Comparison of ENCODE assay signal across 34 cellular contexts in the genomic region with DNA sequence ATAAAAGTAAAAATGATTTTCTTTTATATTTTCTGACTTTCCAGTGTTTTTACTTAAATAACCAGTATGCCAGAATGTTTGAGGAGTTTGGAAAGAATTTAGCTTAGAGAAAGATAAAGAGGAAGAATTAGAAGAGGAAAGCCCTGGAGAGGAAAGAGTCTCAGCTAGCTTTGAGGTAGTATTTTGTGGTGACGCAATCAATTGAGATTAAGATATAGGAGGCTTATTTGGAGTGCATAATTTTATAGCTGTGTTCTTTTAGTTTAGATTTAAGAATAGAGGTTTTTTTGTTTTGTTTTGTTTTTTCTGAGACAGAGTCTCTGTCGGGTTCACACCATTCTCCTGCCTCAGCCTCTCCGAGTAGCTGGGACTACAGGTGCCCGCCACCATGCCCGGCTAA. TPM values are rescaled to one million over a fixed set of nuclear protein-coding genes. Genes with fewer than 3 reads are reported as not detected.
"Had no signal": no experiment of that assay in that cellular context is flagged by ENCODE, and none has a peak within 500 bp of the region (broad histone marks: within the 10 kb centered on the region; RNA-seq: fewer than 3 reads in every experiment).

No MANE protein-coding gene starts in this region.

- H3K4me3 Mint-ChIP-seq: activated naive CD4-positive, alpha-beta T cell treated with anti-CD3 and anti-CD28 coated beads, Interleukin-2, amount 10 ng/mL, durations not matched to agents 7 days and 5 days; activated T-helper 1 cell treated with anti-CD3 and anti-CD28 coated beads, Interleukin-12 subunit alpha, Interleukin-12 subunit beta, Interleukin-2, Interleukin-4 antibody, amounts not matched to agents 30 ng/mL and 10 ng/mL and 1 ng/mL, durations not matched to agents 14 hours and 24 hours and 36 hours; dendritic cell treated with granulocyte-macrophage colony-stimulating factor and Interleukin-4, amounts not matched to agents 40 ng/mL and 50 ng/mL, for 4 days; endodermal cell; neural crest cell; stimulated activated naive B cell treated with anti-CD40 and anti-IgM and Interleukin-4, amounts not matched to agents 10 μg/mL and 1 μg/mL and 100 μg/mL, for 72 hours; T-helper 2 cell treated with Interferon-gamma antibody and Interleukin-4, amounts not matched to agents 5 μg/mL and 100 μg/mL, for 36 hours had no signal

- ATAC-seq: esophagus mucosa; left colon; pancreas; stimulated activated naive B cell treated with anti-CD40 and anti-IgM and Interleukin-4, amounts not matched to agents 10 μg/mL and 1 μg/mL and 100 μg/mL, for 72 hours had no signal

- H3K9me3 ChIP-seq: pancreas, prostate gland, transverse colon had no signal

- H3K36me3 ChIP-seq: breast epithelium, pancreas, prostate gland, transverse colon had no signal

- H3K27me3 Mint-ChIP-seq: dendritic cell treated with granulocyte-macrophage colony-stimulating factor and Interleukin-4, amounts not matched to agents 40 ng/mL and 50 ng/mL, for 4 days had no signal

- H3K4me1 Mint-ChIP-seq: neural crest cell; stimulated activated naive B cell treated with anti-CD40 and anti-IgM and Interleukin-4, amounts not matched to agents 10 μg/mL and 1 μg/mL and 100 μg/mL, for 72 hours had no signal

- H3K4me3 ChIP-seq: breast epithelium, pancreas, prostate gland, smooth muscle cell, transverse colon had no signal

- H3K27me3 ChIP-seq: breast epithelium, pancreas, transverse colon had no signal

- H3K9me3 Mint-ChIP-seq: endodermal cell had no signal

- H3K27ac Mint-ChIP-seq: activated naive CD4-positive, alpha-beta T cell treated with anti-CD3 and anti-CD28 coated beads, Interleukin-2, amount 10 ng/mL, durations not matched to agents 7 days and 5 days; activated T-helper 1 cell treated with anti-CD3 and anti-CD28 coated beads, Interleukin-12 subunit alpha, Interleukin-12 subunit beta, Interleukin-2, Interleukin-4 antibody, amounts not matched to agents 30 ng/mL and 10 ng/mL and 1 ng/mL, durations not matched to agents 14 hours and 24 hours and 36 hours; dendritic cell treated with granulocyte-macrophage colony-stimulating factor and Interleukin-4, amounts not matched to agents 40 ng/mL and 50 ng/mL, for 4 days; endodermal cell; stimulated activated naive B cell treated with anti-CD40 and anti-IgM and Interleukin-4, amounts not matched to agents 10 μg/mL and 1 μg/mL and 100 μg/mL, for 72 hours; T-helper 2 cell treated with Interferon-gamma antibody and Interleukin-4, amounts not matched to agents 5 μg/mL and 100 μg/mL, for 36 hours had no signal

- DNase-seq: activated CD4-positive, alpha-beta T cell treated with anti-CD3 and anti-CD28 coated beads for 4 hours; activated CD4-positive, alpha-beta T cell treated with anti-CD3 and anti-CD28 coated beads, Interleukin-2, amount 50 U/mL, for 4 hours; activated effector memory CD4-positive, alpha-beta T cell treated with anti-CD3 and anti-CD28 coated beads, Interleukin-2, amount 50 U/mL, for 16 hours; activated naive CD4-positive, alpha-beta T cell treated with anti-CD3 and anti-CD28 coated beads, Interleukin-2, amount 10 ng/mL, durations not matched to agents 7 days and 5 days; amygdala; central memory CD4-positive, alpha-beta T cell; endodermal cell; foreskin fibroblast; head of caudate nucleus; hippocampal formation; kidney; left colon; mammary epithelial cell; nucleus accumbens; pancreas; retina; stimulated activated CD4-positive, alpha-beta T cell treated with anti-CD3 and anti-CD28 coated beads, Interleukin-1b, Interleukin-23, amount 100 ng/mL, for 48 hours; stimulated activated CD4-positive, alpha-beta T cell treated with anti-CD3 and anti-CD28 coated beads, Interleukin-4, amount 100 ng/mL, for 4 hours; stimulated activated CD8-positive, alpha-beta memory T cell treated with anti-CD3 and anti-CD28 coated beads, Interleukin-4, amount 100 ng/mL, for 48 hours; stimulated activated naive B cell treated with anti-CD40 and anti-IgM and Interleukin-4, amounts not matched to agents 10 μg/mL and 1 μg/mL and 100 μg/mL, for 72 hours; T-helper 1 cell; transverse colon had no signal

- H3K27ac ChIP-seq: breast epithelium, pancreas, prostate gland, transverse colon had no signal

RNA-seq across cellular contexts. Expression of a gene that starts 18.1 kb away (rescaled TPM):
- total RNA-seq: endodermal cell had no signal

RNA-seq across cellular contexts. Expression of a gene that starts 23.8 kb away (rescaled TPM):
- total RNA-seq: activated T-helper 1 cell treated with anti-CD3 and anti-CD28 coated beads, Interleukin-12 subunit alpha, Interleukin-12 subunit beta, Interleukin-2, Interleukin-4 antibody, amounts not matched to agents 30 ng/mL and 10 ng/mL and 1 ng/mL, durations not matched to agents 14 hours and 24 hours and 36 hours; endodermal cell; mammary epithelial cell; mucosa of gallbladder; neural crest cell; prostate gland; smooth muscle cell; temporal lobe; transverse colon had no signal

RNA-seq across cellular contexts. Expression of a gene that starts 30.2 kb away (rescaled TPM):
- total RNA-seq: activated T-helper 1 cell treated with anti-CD3 and anti-CD28 coated beads, Interleukin-12 subunit alpha, Interleukin-12 subunit beta, Interleukin-2, Interleukin-4 antibody, amounts not matched to agents 30 ng/mL and 10 ng/mL and 1 ng/mL, durations not matched to agents 14 hours and 24 hours and 36 hours; breast epithelium; endodermal cell; esophagus mucosa; kidney; left colon; liver; mammary epithelial cell; mucosa of gallbladder; neural crest cell; pancreas; prostate gland; smooth muscle cell; temporal lobe; transverse colon; urinary bladder had no signal
